ENCODE assay signal across 1 cellular context in the genomic region with DNA sequence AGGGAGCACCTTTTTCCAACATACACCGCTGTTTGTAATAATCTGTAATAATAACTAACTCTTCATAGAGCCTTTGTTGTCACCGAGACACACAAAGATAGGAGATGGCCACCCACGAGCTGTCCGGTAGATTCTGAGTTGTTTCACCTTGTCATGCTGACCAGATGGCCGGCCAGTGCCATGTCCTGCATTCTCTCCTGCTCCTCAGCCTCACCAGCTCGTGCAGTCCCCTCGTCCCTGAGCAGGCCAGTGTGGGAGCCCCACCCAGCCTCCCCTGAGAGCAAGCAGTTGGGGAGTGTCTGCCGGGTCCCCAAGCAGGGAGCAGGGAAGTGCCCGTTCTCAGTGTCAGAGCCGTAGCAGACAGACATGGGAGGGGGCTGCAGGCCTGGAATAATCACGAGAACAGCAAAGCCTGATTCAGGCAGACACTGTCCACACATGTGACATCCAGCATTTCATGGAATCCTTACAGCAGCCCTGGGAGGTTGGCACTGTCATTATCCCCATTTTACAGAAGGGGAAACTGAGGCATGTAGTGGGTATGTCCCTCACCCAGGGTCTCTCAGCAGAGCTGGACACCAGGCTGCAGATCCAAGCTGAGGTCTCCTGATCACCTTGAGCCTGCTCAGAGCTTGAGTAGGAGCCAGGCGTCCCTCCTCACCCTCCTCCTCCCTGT.
TF ChIP-seq lines count a peak whose summit lies in the region.

No MANE protein-coding gene starts in this region.

TF ChIP-seq in K562, 482 proteins besides CTCF, POLR2A, EP300 and RAD21 (continued from another document):
- TF ChIP-seq, protein P1, sequence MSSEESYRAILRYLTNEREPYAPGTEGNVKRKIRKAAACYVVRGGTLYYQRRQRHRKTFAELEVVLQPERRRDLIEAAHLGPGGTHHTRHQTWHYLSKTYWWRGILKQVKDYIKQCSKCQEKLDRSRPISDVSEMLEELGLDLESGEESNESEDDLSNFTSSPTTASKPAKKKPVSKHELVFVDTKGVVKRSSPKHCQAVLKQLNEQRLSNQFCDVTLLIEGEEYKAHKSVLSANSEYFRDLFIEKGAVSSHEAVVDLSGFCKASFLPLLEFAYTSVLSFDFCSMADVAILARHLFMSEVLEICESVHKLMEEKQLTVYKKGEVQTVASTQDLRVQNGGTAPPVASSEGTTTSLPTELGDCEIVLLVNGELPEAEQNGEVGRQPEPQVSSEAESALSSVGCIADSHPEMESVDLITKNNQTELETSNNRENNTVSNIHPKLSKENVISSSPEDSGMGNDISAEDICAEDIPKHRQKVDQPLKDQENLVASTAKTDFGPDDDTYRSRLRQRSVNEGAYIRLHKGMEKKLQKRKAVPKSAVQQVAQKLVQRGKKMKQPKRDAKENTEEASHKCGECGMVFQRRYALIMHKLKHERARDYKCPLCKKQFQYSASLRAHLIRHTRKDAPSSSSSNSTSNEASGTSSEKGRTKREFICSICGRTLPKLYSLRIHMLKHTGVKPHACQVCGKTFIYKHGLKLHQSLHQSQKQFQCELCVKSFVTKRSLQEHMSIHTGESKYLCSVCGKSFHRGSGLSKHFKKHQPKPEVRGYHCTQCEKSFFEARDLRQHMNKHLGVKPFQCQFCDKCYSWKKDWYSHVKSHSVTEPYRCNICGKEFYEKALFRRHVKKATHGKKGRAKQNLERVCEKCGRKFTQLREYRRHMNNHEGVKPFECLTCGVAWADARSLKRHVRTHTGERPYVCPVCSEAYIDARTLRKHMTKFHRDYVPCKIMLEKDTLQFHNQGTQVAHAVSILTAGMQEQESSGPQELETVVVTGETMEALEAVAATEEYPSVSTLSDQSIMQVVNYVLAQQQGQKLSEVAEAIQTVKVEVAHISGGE (CRISPR knock-in tag; IDR thresholded peaks at IDR 0.05) = 0 out of 6 replicates have a peak, but pooled peaks of 1 of the 3 experiments have one; percentile 11
- no peak for TF ChIP-seq MYBL2 (IDR thresholded peaks at IDR 0.05; ENCODE audit: low read depth)
- TF ChIP-seq MYBL2 (CRISPR knock-in tag; IDR thresholded peaks at IDR 0.05; ENCODE audit: borderline replicate concordance) = no peak
- TF ChIP-seq MAZ (CRISPR knock-in tag; conservative IDR thresholded peaks at IDR 0.05 in 1 of 2, IDR thresholded peaks at IDR 0.05 in 1 of 2) = no peak
- no peak for TF ChIP-seq TEAD4 (IDR thresholded peaks at IDR 0.05; ENCODE audit: low read length)
- TF ChIP-seq TEAD4 (CRISPR knock-in tag; IDR thresholded peaks at IDR 0.05; ENCODE audit: borderline replicate concordance) = no peak
- TF ChIP-seq ZC3H4 (CRISPR knock-in tag; IDR thresholded peaks at IDR 0.05; ENCODE audit: borderline replicate concordance) = peak; percentile 26; the same call in 1 of the 2 replicates
- 0 out of 2 replicates have a peak, but pooled peaks have one; percentile 27 for TF ChIP-seq NR2C2 (CRISPR knock-in tag; IDR thresholded peaks at IDR 0.05)
- TF ChIP-seq NR2C2 (tag; IDR thresholded peaks at IDR 0.05) = no peak
TF ChIP-seq in K562: peak in this region for 6.
